Comparison of ENCODE assay signal across 8 cellular contexts in genomic region chr4:140427919-140428471, GRCh38. TPM values are rescaled to one million over a fixed set of nuclear protein-coding genes. Genes with fewer than 3 reads are reported as not detected.
DNase-seq lines count a peak whose midpoint lies in the region; ATAC-seq, FAIRE-seq and TF ChIP-seq lines count a peak whose summit lies in the region.

No MANE protein-coding gene starts in this region.

- peaks cover 7% of the 10 kb centered on the region for H3K4me1 Mint-ChIP-seq in activated naive CD8-positive, alpha-beta T cell treated with anti-CD3 and anti-CD28 coated beads, Interleukin-2, amount 10 ng/mL, durations not matched to agents 7 days and 5 days

- WGBS in A549 (ENCODE audit: missing lambda C conversion rate): 24% methylated on average over 7 of the region's 7 CpGs

- ATAC-seq in A549 (peak in 1 of 2 experiments; percentile 39; a peak in 1 of 6 replicates), left lung (no peak)
- no peak for ATAC-seq in activated naive CD8-positive, alpha-beta T cell treated with anti-CD3 and anti-CD28 coated beads, Interleukin-2, amount 10 ng/mL, durations not matched to agents 7 days and 5 days (ENCODE audit: low read depth)

- no peak for TF ChIP-seq EP300 in A549 (IDR thresholded peaks at IDR 0.05)

- TF ChIP-seq CTCF in A549 (IDR thresholded peaks at IDR 0.05) (no peak; the same call in 2 of the 3 replicates), HFF-Myc (IDR thresholded peaks at IDR 0.05; ENCODE audit: low read depth, low read length, missing control alignments) (no peak), left lung (IDR thresholded peaks at IDR 0.05) (no peak), vagina (IDR thresholded peaks at IDR 0.05) (no peak)

- CTCF ChIA-PET in A549 (lab: Yijun Ruan, JAX): interaction anchor here (0.8 to 2.7 kb wide), 16 partner anchors 9 to 772 kb away, joined by 3 to 13 read pairs (median 3); partner anchors contain the start of gene ELMOD2

- H3K4me1 ChIP-seq in A549 (peaks cover 9% of the 10 kb centered on the region; the same call in 2 of the 3 replicates), left lung (peaks cover 0 to 17% of the 10 kb centered on the region in 2 donors), vagina (peaks cover 15% of the 10 kb centered on the region)

- H3K4me2 ChIP-seq in A549: peak overlapping the region; percentile 84

- peak overlapping the region; percentile 80 for H3K4me3 ChIP-seq in A549
- H3K4me3 ChIP-seq in HFF-Myc (replicated peaks; ENCODE audit: low read depth, low read length): peak overlapping the region; percentile 46
- peak overlapping the region; percentile 43 to 54 for H3K4me3 ChIP-seq in left lung
- peak overlapping the region; percentile 45 to 56 for H3K4me3 ChIP-seq in vagina

- peaks cover 55% of the 10 kb centered on the region for H3K27me3 Mint-ChIP-seq in activated naive CD8-positive, alpha-beta T cell treated with anti-CD3 and anti-CD28 coated beads, Interleukin-2, amount 10 ng/mL, durations not matched to agents 7 days and 5 days

- H3K27ac ChIP-seq in A549: peak overlapping the region; percentile 82 to 89
- H3K27ac ChIP-seq in left lung: no peak overlapping the region
- H3K27ac ChIP-seq in vagina: no peak overlapping the region

- no peak for TF ChIP-seq RAD21 in A549 (conservative IDR thresholded peaks at IDR 0.05 in 1 of 2, IDR thresholded peaks at IDR 0.05 in 1 of 2)

- no peak for TF ChIP-seq POLR2A in A549 (IDR thresholded peaks at IDR 0.05; ENCODE audit: low read length)
- no peak for TF ChIP-seq POLR2A in vagina (IDR thresholded peaks at IDR 0.05)

- DNase-seq in A549 (ENCODE audit: low read depth in 1 of 2, low spot score in 1 of 2) (peak in 1 of 2 experiments; percentile 42), HFF-Myc (ENCODE audit: extremely low read depth, low read depth) (no peak), left lung (no peak), vagina (ENCODE audit: extremely low spot score in 2 of 2) (no peak), NCI-H1048 (lab: John Stamatoyannopoulos, UW) (no peak), GM19239 (ENCODE audit: insufficient read length, low spot score) (no peak), cerebellum (ENCODE audit: low spot score) (no peak)
- no peak for DNase-seq in activated naive CD8-positive, alpha-beta T cell treated with anti-CD3 and anti-CD28 coated beads, Interleukin-2, amount 10 ng/mL, durations not matched to agents 7 days and 5 days

- no peaks in the 10 kb centered on the region for H3K36me3 ChIP-seq in left lung
- H3K36me3 ChIP-seq in vagina: no peaks in the 10 kb centered on the region

- FAIRE-seq in A549 (lab: Jason Lieb, UNC): no peak
- FAIRE-seq in GM19239 (lab: Jason Lieb, UNC): no peak

- intact Hi-C loops in left lung (cut with DNase I): no loop called here
- intact Hi-C loops in vagina (cut with DNase I): no loop called here

- no peak overlapping the region for H3K27ac Mint-ChIP-seq in activated naive CD8-positive, alpha-beta T cell treated with anti-CD3 and anti-CD28 coated beads, Interleukin-2, amount 10 ng/mL, durations not matched to agents 7 days and 5 days

- H3K27me3 ChIP-seq in left lung (peaks cover 0 to 25% of the 10 kb centered on the region in 2 donors), vagina (peaks cover 3% of the 10 kb centered on the region)

- H3K4me3 Mint-ChIP-seq in activated naive CD8-positive, alpha-beta T cell treated with anti-CD3 and anti-CD28 coated beads, Interleukin-2, amount 10 ng/mL, durations not matched to agents 7 days and 5 days: peak overlapping the region; percentile 83

- POLR2A ChIA-PET in A549 (lab: Yijun Ruan, JAX): interaction anchor here (0.6 to 2.1 kb wide), 3 partner anchors 24 to 224 kb away, joined by 3 to 13 read pairs (median 8); partner anchors contain the start of gene SCOC
- POLR2A ChIA-PET in activated naive CD8-positive, alpha-beta T cell treated with anti-CD3 and anti-CD28 coated beads, Interleukin-2, amount 10 ng/mL, durations not matched to agents 7 days and 5 days (lab: Charles Lee): no interaction called here

- no peaks in the 10 kb centered on the region for H3K36me3 Mint-ChIP-seq in activated naive CD8-positive, alpha-beta T cell treated with anti-CD3 and anti-CD28 coated beads, Interleukin-2, amount 10 ng/mL, durations not matched to agents 7 days and 5 days

- H3K9me3 Mint-ChIP-seq in activated naive CD8-positive, alpha-beta T cell treated with anti-CD3 and anti-CD28 coated beads, Interleukin-2, amount 10 ng/mL, durations not matched to agents 7 days and 5 days: no peaks in the 10 kb centered on the region

- H3K9me3 ChIP-seq in A549 (no peaks in the 10 kb centered on the region), left lung (no peaks in the 10 kb centered on the region), vagina (no peaks in the 10 kb centered on the region)

TF ChIP-seq in A549, 52 proteins besides CTCF, POLR2A, EP300 and RAD21:
- TF ChIP-seq HMGXB4 (CRISPR knock-in tag; IDR thresholded peaks at IDR 0.05; ENCODE audit: borderline replicate concordance): no peak
- no peak for TF ChIP-seq BCL3 (IDR thresholded peaks at IDR 0.05)
- no peak for TF ChIP-seq MAFK (IDR thresholded peaks at IDR 0.05; ENCODE audit: partially characterized antibody)
- TF ChIP-seq HES2 (IDR thresholded peaks at IDR 0.05): peak; percentile 61; the same call in 1 of the 2 replicates
- peak in 1 of 2 experiments; percentile 78; a peak in 2 of 4 replicates for TF ChIP-seq CEBPB (IDR thresholded peaks at IDR 0.05)
- TF ChIP-seq TFCP2L1 (CRISPR knock-in tag; IDR thresholded peaks at IDR 0.05): no peak

RNA-seq across cellular contexts. Expression of gene CLGN, which starts 0.5 kb away (rescaled TPM):
- polyA plus RNA-seq in A549 (2011; rRNA removed) (20.6 and 30.9 TPM in 2 replicates), A549 (2017; fragmentation: RNase III; extraction: RNeasy Plus Mini Kit Qiagen cat#74134 plus additional on column Dnase treatment) (8.3 to 8.9 TPM (median 8.4 TPM) in 3 replicates)
- 0.60 and 0.78 TPM in 2 replicates for polyA plus RNA-seq in A549 (2012; cell fraction: cytosol; rRNA removed)
- 0.54 and 0.92 TPM in 2 replicates for polyA plus RNA-seq in A549 (2012; cell fraction: nucleus; rRNA removed)
- 1.9 and 2.2 TPM in 2 replicates for polyA minus RNA-seq in A549 (2011; rRNA and poly(A)+ RNA removed)
- total RNA-seq in activated naive CD8-positive, alpha-beta T cell treated with anti-CD3 and anti-CD28 coated beads, Interleukin-2, amount 10 ng/mL, durations not matched to agents 7 days and 5 days: not detected
- total RNA-seq in left lung (1 to 10 TPM in 1 of 2 donors, under 1 TPM in 1; 0.55 to 1.6 TPM), vagina (not detected), cerebellum (5.3 TPM)

RNA-seq across cellular contexts. Expression of gene SCOC, which starts 54.5 kb away (rescaled TPM):
- polyA plus RNA-seq in A549 (2011; rRNA removed): 49.7 and 71.9 TPM in 2 replicates
- 9.1 and 9.4 TPM in 2 replicates for polyA plus RNA-seq in A549 (2012; cell fraction: cytosol; rRNA removed)
- polyA plus RNA-seq in A549 (2012; cell fraction: nucleus; rRNA removed): 1.5 and 3.8 TPM in 2 replicates
- 46.0 to 50.0 TPM (median 49.3 TPM) in 3 replicates for polyA plus RNA-seq in A549 (2017; fragmentation: RNase III; extraction: RNeasy Plus Mini Kit Qiagen cat#74134 plus additional on column Dnase treatment)
- 5.5 and 6.1 TPM in 2 replicates for polyA minus RNA-seq in A549 (2011; rRNA and poly(A)+ RNA removed)
- 10 to 100 TPM; 24.0 to 26.5 TPM for total RNA-seq in activated naive CD8-positive, alpha-beta T cell treated with anti-CD3 and anti-CD28 coated beads, Interleukin-2, amount 10 ng/mL, durations not matched to agents 7 days and 5 days
- total RNA-seq in left lung: 10 to 100 TPM; 43.9 to 49.3 TPM
- total RNA-seq in vagina: 39.3 TPM
- total RNA-seq in cerebellum: 75.5 TPM

Comparison
In these comparisons a context has a peak if more than half of its experiments do, and no peak if none do; other contexts are left out.
1. H3K27ac ChIP-seq: peak in A549 (2 of 2); none in left lung (0 of 2) and vagina (single experiment).
2. Peak in every context shown above with its lines, with median percentiles within 50 percentile points of each other: H3K4me3 ChIP-seq.